Comparison of ENCODE assay signal across 14 cellular contexts in the genomic region with DNA sequence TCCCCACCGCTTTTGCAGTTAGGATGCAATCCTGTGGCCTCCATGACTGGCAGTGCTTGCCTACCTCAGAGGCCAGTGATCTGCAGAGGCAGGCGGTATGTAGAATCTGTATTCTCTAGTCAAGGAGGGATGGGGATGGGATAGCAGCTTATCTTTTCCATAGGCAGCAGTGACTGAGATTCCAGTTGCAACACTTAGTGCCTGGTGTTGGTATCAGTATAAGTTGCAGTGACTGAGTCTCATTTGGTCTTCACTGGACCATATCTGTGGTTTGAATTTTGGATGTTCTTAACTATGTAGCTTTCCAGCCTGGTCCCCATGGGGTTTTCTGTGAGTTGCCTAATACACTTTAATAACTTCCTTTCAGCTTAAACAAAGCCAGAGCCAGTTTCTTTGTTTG. TPM values are rescaled to one million over a fixed set of nuclear protein-coding genes. Genes with fewer than 3 reads are reported as not detected.
DNase-seq lines count a peak whose midpoint lies in the region; ATAC-seq and TF ChIP-seq lines count a peak whose summit lies in the region.
"Had no signal": no experiment of that assay in that cellular context is flagged by ENCODE, and none has a peak within 500 bp of the region (broad histone marks: within the 10 kb centered on the region; RNA-seq: fewer than 3 reads in every experiment).

No MANE protein-coding gene starts in this region.

- peaks cover 22% of the 10 kb centered on the region for H3K4me1 ChIP-seq in right cardiac atrium (ENCODE audit: control insufficient read depth, insufficient read depth, low read length)
- H3K4me1 ChIP-seq in left ventricle myocardium inferior = peaks cover 100% of the 10 kb centered on the region

- no peak overlapping the region for H3K27ac Mint-ChIP-seq in T-helper 17 cell

- H3K4me3 Mint-ChIP-seq in T-helper 17 cell = peak overlapping the region; percentile 3

- no peaks in the 10 kb centered on the region for H3K36me3 Mint-ChIP-seq in T-helper 17 cell (ENCODE audit: low read depth)

- ATAC-seq in right cardiac atrium (peak; percentile 26 to 35), T-helper 17 cell (no peak), HG03175 (IDR thresholded peaks at IDR 0.05; ENCODE audit: unreplicated experiment) (no peak)
- ATAC-seq: gastrocnemius medialis, left lobe of liver had no signal

- H3K4me3 ChIP-seq in right cardiac atrium (ENCODE audit: low read length) (no peak overlapping the region), left ventricle myocardium inferior (no peak overlapping the region), fibroblast of pulmonary artery (replicated peaks; ENCODE audit: low read depth, low read length) (no peak overlapping the region)
- H3K4me3 ChIP-seq: gastrocnemius medialis, prostate gland, smooth muscle cell had no signal

- H3K27me3 ChIP-seq in right cardiac atrium (ENCODE audit: control insufficient read depth, insufficient read depth) = no peaks in the 10 kb centered on the region
- no peaks in the 10 kb centered on the region for H3K27me3 ChIP-seq in left ventricle myocardium inferior (ENCODE audit: low read depth)
- H3K27me3 ChIP-seq: gastrocnemius medialis had no signal

- TF ChIP-seq CTCF in left ventricle myocardium inferior (IDR thresholded peaks at IDR 0.05; ENCODE audit: borderline replicate concordance) = no peak
- no peak for TF ChIP-seq CTCF in fibroblast of pulmonary artery (IDR thresholded peaks at IDR 0.05; ENCODE audit: low read length, missing control alignments)

- H3K27me3 Mint-ChIP-seq in T-helper 17 cell = no peaks in the 10 kb centered on the region

- intact Hi-C loops in right cardiac atrium (cut with DNase I) (no loop called here), left ventricle myocardium inferior (cut with micrococcal nuclease) (no loop called here)

- H3K36me3 ChIP-seq in left ventricle myocardium inferior = no peaks in the 10 kb centered on the region
- H3K36me3 ChIP-seq: gastrocnemius medialis, prostate gland had no signal

- H3K27ac ChIP-seq in right cardiac atrium (ENCODE audit: low read length) (no peak overlapping the region), left ventricle myocardium inferior (replicated peaks) (no peak overlapping the region)
- H3K27ac ChIP-seq: prostate gland, VCaP had no signal

- peaks cover 69% of the 10 kb centered on the region for H3K4me1 Mint-ChIP-seq in T-helper 17 cell

- 93% methylated on average over 2 of the region's 2 CpGs for WGBS in right cardiac atrium

- H3K9me3 ChIP-seq in right cardiac atrium (ENCODE audit: control insufficient read depth, low read length) = no peaks in the 10 kb centered on the region
- H3K9me3 ChIP-seq in left ventricle myocardium inferior (replicated peaks) = peaks cover 8% of the 10 kb centered on the region
- H3K9me3 ChIP-seq in T-helper 17 cell (ENCODE audit: control insufficient read depth, low read length, poor library complexity, severe bottlenecking) = no peaks in the 10 kb centered on the region
- H3K9me3 ChIP-seq: gastrocnemius medialis, prostate gland had no signal

- DNase-seq in right cardiac atrium = no peak
- DNase-seq in left ventricle myocardium inferior = no peak
- DNase-seq in T-helper 17 cell = no peak
- DNase-seq in fibroblast of pulmonary artery (ENCODE audit: low read depth) = peak; percentile 56
- DNase-seq in stromal cell of bone marrow (ENCODE audit: low read depth) = peak; percentile 43
- no peak for DNase-seq in SIG-M5 treated with dmso at 0.1 percent for 504 hours (lab: John Stamatoyannopoulos, UW; ENCODE audit: unreplicated experiment)
- no peak for DNase-seq in NCI-H187 (lab: John Stamatoyannopoulos, UW)
- DNase-seq: gastrocnemius medialis, NCI-H146 had no signal

RNA-seq across cellular contexts. Expression of a gene that starts 16.5 kb away (rescaled TPM):
- 10 to 100 TPM; 67.6 to 76.9 (median 73.4) TPM for total RNA-seq in right cardiac atrium
- 28.4 TPM for polyA plus RNA-seq in right cardiac atrium
- 64.6 TPM for total RNA-seq in left ventricle myocardium inferior
- 100 to 1,000 TPM; 123 to 149 TPM for total RNA-seq in T-helper 17 cell

Comparison
In these comparisons a context has a peak if more than half of its experiments do, and no peak if none do; other contexts are left out.
1. ATAC-seq: peak in right cardiac atrium (2 of 2); none in T-helper 17 cell (single experiment) and HG03175 (single experiment).
2. DNase-seq: peak in fibroblast of pulmonary artery (single experiment) and stromal cell of bone marrow (single experiment); none in right cardiac atrium (0 of 3), left ventricle myocardium inferior (single experiment), T-helper 17 cell (0 of 3), SIG-M5 treated with dmso at 0.1 percent for 504 hours (single experiment) and NCI-H187 (0 of 2).